13 cellular contexts compared by ENCODE assay signal in the genomic region with DNA sequence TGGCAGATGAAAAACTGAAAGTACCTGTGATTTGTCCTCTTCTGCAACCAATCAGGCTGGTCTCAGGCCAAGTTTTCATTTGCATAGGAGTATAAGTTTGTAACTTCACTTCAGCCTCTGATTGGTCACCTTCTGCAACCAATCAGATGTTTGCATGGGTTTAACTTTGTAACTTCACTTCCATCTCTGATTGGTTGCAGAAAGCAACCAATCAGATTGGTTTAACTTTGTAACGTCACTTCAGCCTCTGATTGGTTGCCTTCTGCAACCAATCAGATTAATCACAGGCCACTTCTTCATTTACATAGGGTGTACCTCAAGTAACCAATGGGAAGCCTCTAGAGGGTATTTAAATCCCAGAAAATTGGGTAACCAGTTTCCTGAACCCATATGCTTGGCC. TPM values are rescaled to one million over a fixed set of nuclear protein-coding genes. Genes with fewer than 3 reads are reported as not detected.
A peak's percentile ranks its signal among the peaks of the same experiment; 100 is the strongest.
DNase-seq lines count a peak whose midpoint lies in the region; ATAC-seq and TF ChIP-seq lines count a peak whose summit lies in the region.
"Had no signal": no experiment of that assay in that cellular context is flagged by ENCODE, and none has a peak within 500 bp of the region (broad histone marks: within the 10 kb centered on the region; RNA-seq: fewer than 3 reads in every experiment).

No MANE protein-coding gene starts in this region.

- H3K27me3 Mint-ChIP-seq in activated CD4-positive, alpha-beta T cell treated with anti-CD3 and anti-CD28 coated beads, Interleukin-2, amount 10 ng/mL, durations not matched to agents 7 days and 5 days: peaks cover 2% of the 10 kb centered on the region

- H3K27me3 ChIP-seq in MM.1S (replicated peaks; ENCODE audit: insufficient read depth, low read length): no peaks in the 10 kb centered on the region

- no peaks in the 10 kb centered on the region for H3K9me3 ChIP-seq in MM.1S (replicated peaks; ENCODE audit: insufficient read depth, low read length)

- H3K4me3 Mint-ChIP-seq in activated CD4-positive, alpha-beta T cell treated with anti-CD3 and anti-CD28 coated beads, Interleukin-2, amount 10 ng/mL, durations not matched to agents 7 days and 5 days: no peak overlapping the region
- H3K4me3 Mint-ChIP-seq: T-helper 1 cell treated with Interleukin-12 subunit alpha and Interleukin-12 subunit beta and Interleukin-4 antibody, amounts not matched to agents 30 μg/mL and 1 μg/mL, for 36 hours had no signal

- H3K36me3 Mint-ChIP-seq in activated CD4-positive, alpha-beta T cell treated with anti-CD3 and anti-CD28 coated beads, Interleukin-2, amount 10 ng/mL, durations not matched to agents 7 days and 5 days (ENCODE audit: low read depth): no peaks in the 10 kb centered on the region

- no peak overlapping the region for H3K4me3 ChIP-seq in MM.1S (ENCODE audit: low read length)

- H3K9me3 Mint-ChIP-seq in activated CD4-positive, alpha-beta T cell treated with anti-CD3 and anti-CD28 coated beads, Interleukin-2, amount 10 ng/mL, durations not matched to agents 7 days and 5 days: no peaks in the 10 kb centered on the region
- H3K9me3 Mint-ChIP-seq: T-helper 1 cell treated with Interleukin-12 subunit alpha and Interleukin-12 subunit beta and Interleukin-4 antibody, amounts not matched to agents 30 μg/mL and 1 μg/mL, for 36 hours had no signal

- no peak for TF ChIP-seq CTCF in MM.1S (IDR thresholded peaks at IDR 0.05; ENCODE audit: low read length)

- H4K20me1 ChIP-seq in MM.1S (ENCODE audit: insufficient read depth, low read length): no peaks in the 10 kb centered on the region

- CTCF ChIA-PET in activated CD4-positive, alpha-beta T cell treated with anti-CD3 and anti-CD28 coated beads, Interleukin-2, amount 10 ng/mL, durations not matched to agents 7 days and 5 days (lab: Charles Lee): no interaction called here

- no peaks in the 10 kb centered on the region for H3K36me3 ChIP-seq in MM.1S (replicated peaks; ENCODE audit: insufficient read depth, low read length)

- no peak overlapping the region for H3K27ac ChIP-seq in MM.1S (ENCODE audit: low read length)

- no peak for ATAC-seq in GM18505 (IDR thresholded peaks at IDR 0.05; ENCODE audit: unreplicated experiment)

- no peaks in the 10 kb centered on the region for H3K9me2 ChIP-seq in MM.1S (replicated peaks; ENCODE audit: insufficient read depth, low read length)

- H3F3A ChIP-seq in MM.1S (ENCODE audit: insufficient read depth, low read length): no peaks in the 10 kb centered on the region

- no peak overlapping the region for H3K4me2 ChIP-seq in MM.1S (ENCODE audit: low read depth, low read length)

- POLR2A ChIA-PET in activated CD4-positive, alpha-beta T cell treated with anti-CD3 and anti-CD28 coated beads, Interleukin-2, amount 10 ng/mL, durations not matched to agents 7 days and 5 days (lab: Charles Lee): no interaction called here

- TF ChIP-seq POLR2A in GM18505 (IDR thresholded peaks at IDR 0.05; ENCODE audit: borderline replicate concordance, extremely low read depth, insufficient read depth, insufficient read length): no peak

- DNase-seq in activated CD4-positive, alpha-beta T cell treated with anti-CD3 and anti-CD28 coated beads, Interleukin-2, amount 10 ng/mL, durations not matched to agents 7 days and 5 days: peak; percentile 9
- DNase-seq in activated CD4-positive, alpha-beta T cell treated with anti-CD3 and anti-CD28 coated beads for 4 hours: no peak
- peak; percentile 35 for DNase-seq in MM.1S
- DNase-seq in amniotic epithelial cell (ENCODE audit: low read depth): peak; percentile 42
- DNase-seq in lung microvascular endothelial cell (ENCODE audit: low read depth in 2 of 2): peak; percentile 8 to 25
- no peak for DNase-seq in NCI-H510A treated with DMSO at 0.1 percent for 48 hours (lab: John Stamatoyannopoulos, UW)
- DNase-seq in middle frontal gyrus (ENCODE audit: extremely low spot score, low spot score): no peak
- DNase-seq: caudate nucleus; GOT3; NCI-H2081; stimulated activated CD4-positive, alpha-beta T cell treated with anti-CD3 and anti-CD28 coated beads, Interleukin-15, amount 100 ng/mL, for 24 hours had no signal

- H3K4me1 ChIP-seq in MM.1S (ENCODE audit: low read length): no peaks in the 10 kb centered on the region

- H3K27ac Mint-ChIP-seq in activated CD4-positive, alpha-beta T cell treated with anti-CD3 and anti-CD28 coated beads, Interleukin-2, amount 10 ng/mL, durations not matched to agents 7 days and 5 days: no peak overlapping the region
- H3K27ac Mint-ChIP-seq: T-helper 1 cell treated with Interleukin-12 subunit alpha and Interleukin-12 subunit beta and Interleukin-4 antibody, amounts not matched to agents 30 μg/mL and 1 μg/mL, for 36 hours had no signal

- H3K79me2 ChIP-seq in MM.1S (ENCODE audit: low read length): no peaks in the 10 kb centered on the region

- H2AFZ ChIP-seq in MM.1S (ENCODE audit: low read length): no peak overlapping the region

- H3K9ac ChIP-seq in MM.1S (ENCODE audit: low read length): no peak overlapping the region

- peaks cover 16% of the 10 kb centered on the region for H3K4me1 Mint-ChIP-seq in activated CD4-positive, alpha-beta T cell treated with anti-CD3 and anti-CD28 coated beads, Interleukin-2, amount 10 ng/mL, durations not matched to agents 7 days and 5 days

RNA-seq across cellular contexts. Expression of a gene that starts 18.9 kb away (rescaled TPM):
- total RNA-seq in activated CD4-positive, alpha-beta T cell treated with anti-CD3 and anti-CD28 coated beads, Interleukin-2, amount 10 ng/mL, durations not matched to agents 7 days and 5 days: 100 to 1,000 TPM in 1 of 2 experiments, 10 to 100 TPM in 1; 88.0 to 101 TPM
- total RNA-seq in lung microvascular endothelial cell: 11.6 and 15.9 TPM in 2 replicates

RNA-seq across cellular contexts. Expression of a gene that starts 30.4 kb away (rescaled TPM):
- 10 to 100 TPM; 20.3 to 22.8 TPM for total RNA-seq in activated CD4-positive, alpha-beta T cell treated with anti-CD3 and anti-CD28 coated beads, Interleukin-2, amount 10 ng/mL, durations not matched to agents 7 days and 5 days
- total RNA-seq in lung microvascular endothelial cell: 5.6 and 18.1 TPM in 2 replicates

Comparison
In these comparisons a context has a peak if more than half of its experiments do, and no peak if none do; other contexts are left out.
1. DNase-seq: peak in activated CD4-positive, alpha-beta T cell treated with anti-CD3 and anti-CD28 coated beads, Interleukin-2, amount 10 ng/mL, durations not matched to agents 7 days and 5 days (single experiment), MM.1S (single experiment), amniotic epithelial cell (single experiment) and lung microvascular endothelial cell (2 of 2); none in activated CD4-positive, alpha-beta T cell treated with anti-CD3 and anti-CD28 coated beads for 4 hours (0 of 2), NCI-H510A treated with DMSO at 0.1 percent for 48 hours (single experiment) and middle frontal gyrus (single experiment).